In the genomic region with DNA sequence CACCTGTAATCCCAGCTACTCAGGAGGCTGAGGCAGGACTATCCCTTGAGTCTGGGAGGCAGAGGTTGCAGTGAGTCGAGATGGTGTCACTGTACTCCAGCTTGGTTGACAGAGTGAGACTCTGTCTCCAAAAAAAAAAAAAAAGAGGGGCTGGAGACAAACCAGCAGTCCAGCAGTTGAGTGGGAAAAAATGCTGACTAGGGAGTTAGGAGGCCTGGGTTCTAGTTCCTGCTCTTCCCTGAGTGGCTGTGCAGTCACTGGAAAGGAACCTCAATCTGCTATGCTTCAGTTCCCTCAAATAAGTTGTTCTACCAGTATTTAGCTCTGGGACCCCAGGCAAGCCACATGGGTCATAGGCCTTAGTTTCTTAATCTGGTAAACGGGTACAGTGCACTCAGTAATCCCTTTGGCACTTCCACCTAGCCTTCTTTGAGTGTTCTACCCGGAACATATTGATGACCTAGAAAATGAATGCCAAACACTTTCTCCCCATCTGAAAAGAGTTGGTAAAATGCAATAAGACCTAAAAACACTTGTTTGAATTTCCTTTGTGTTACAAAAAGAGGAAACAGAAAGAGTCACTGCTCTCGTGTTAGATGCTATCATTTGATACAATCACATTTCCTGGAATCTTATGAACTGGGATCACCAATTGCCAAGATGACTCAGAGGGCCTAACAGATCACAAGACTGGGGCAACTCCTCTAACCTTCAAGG, we compare ENCODE assay signal across 15 cellular contexts.
DNase-seq lines count a peak whose midpoint lies in the region; ATAC-seq, FAIRE-seq and TF ChIP-seq lines count a peak whose summit lies in the region.
"Had no signal": no experiment of that assay in that cellular context is flagged by ENCODE, and none has a peak within 500 bp of the region (broad histone marks: within the 10 kb centered on the region; RNA-seq: fewer than 3 reads in every experiment).

No MANE protein-coding gene starts in this region.

- DNase-seq in GM12891 (ENCODE audit: insufficient read length, low spot score) (no peak), fibroblast of mammary gland (ENCODE audit: low read depth) (peak; percentile 90), pulmonary artery endothelial cell (ENCODE audit: low read depth, low spot score) (peak; percentile 61)
- DNase-seq: activated CD4-positive, alpha-beta T cell treated with anti-CD3 and anti-CD28 coated beads, Interleukin-2, amount 50 U/mL, for 48 hours; activated naive CD4-positive, alpha-beta T cell treated with anti-CD3 and anti-CD28 coated beads, Interleukin-2, amount 50 U/mL, for 16 hours; NCI-H1417; NCI-H524 treated with DMSO at 0.1 percent for 48 hours; thyroid gland had no signal

- no peaks in the 10 kb centered on the region for H3K27me3 Mint-ChIP-seq in activated T-helper 17 cell treated with anti-CD3 and anti-CD28 coated beads, Interleukin-2, amount 50 U/mL, for 72 hours

- ATAC-seq in SK-N-SH treated with all-trans-retinoic acid at 6 μM for 48 hours (peak; percentile 64), HG03442 (IDR thresholded peaks at IDR 0.05; ENCODE audit: unreplicated experiment) (no peak), HG03039 (IDR thresholded peaks at IDR 0.05; ENCODE audit: unreplicated experiment) (no peak), HG02885 (IDR thresholded peaks at IDR 0.05; ENCODE audit: poor library complexity, unreplicated experiment) (no peak)
- no peak for ATAC-seq in activated T-helper 17 cell treated with anti-CD3 and anti-CD28 coated beads, Interleukin-2, amount 50 U/mL, for 72 hours (replicated peaks)

- H3K4me3 ChIP-seq in fibroblast of mammary gland (ENCODE audit: control insufficient read depth, low read depth, low read length) = no peak overlapping the region
- H3K4me3 ChIP-seq: hepatocyte, thyroid gland had no signal

- peaks cover 11% of the 10 kb centered on the region for H3K4me1 Mint-ChIP-seq in activated T-helper 17 cell treated with anti-CD3 and anti-CD28 coated beads, Interleukin-2, amount 50 U/mL, for 72 hours

- no peaks in the 10 kb centered on the region for H3K36me3 Mint-ChIP-seq in activated T-helper 17 cell treated with anti-CD3 and anti-CD28 coated beads, Interleukin-2, amount 50 U/mL, for 72 hours (ENCODE audit: low read depth)

- peak; percentile 58 for FAIRE-seq in GM12891 (lab: Jason Lieb, UNC)
- FAIRE-seq: colon had no signal

- no peak for TF ChIP-seq CTCF in fibroblast of mammary gland (conservative IDR thresholded peaks at IDR 0.05; ENCODE audit: control insufficient read depth, insufficient read depth, low read depth, low read length)

- H3K27ac Mint-ChIP-seq in activated T-helper 17 cell treated with anti-CD3 and anti-CD28 coated beads, Interleukin-2, amount 50 U/mL, for 72 hours = no peak overlapping the region

- no peaks in the 10 kb centered on the region for H3K9me3 Mint-ChIP-seq in activated T-helper 17 cell treated with anti-CD3 and anti-CD28 coated beads, Interleukin-2, amount 50 U/mL, for 72 hours

- no peak overlapping the region for H3K4me3 Mint-ChIP-seq in activated T-helper 17 cell treated with anti-CD3 and anti-CD28 coated beads, Interleukin-2, amount 50 U/mL, for 72 hours

- no peak for TF ChIP-seq POLR2A in GM12891 (IDR thresholded peaks at IDR 0.05; ENCODE audit: low read depth, low read length)

TF ChIP-seq in GM12891, 5 proteins besides CTCF, POLR2A, EP300 and RAD21:
- TF ChIP-seq POU2F2 (IDR thresholded peaks at IDR 0.05; ENCODE audit: low read depth, low read length) (no peak), TAF1 (IDR thresholded peaks at IDR 0.05; ENCODE audit: low read depth, low read length) (no peak), SPI1 (IDR thresholded peaks at IDR 0.05; ENCODE audit: low read depth, low read length) (no peak), PAX5 (IDR thresholded peaks at IDR 0.05; ENCODE audit: insufficient read depth, low read length, severe bottlenecking) (no peak), POLR2AphosphoS5 (IDR thresholded peaks at IDR 0.05; ENCODE audit: low read depth, low read length) (no peak)

TF ChIP-seq in SK-N-SH treated with all-trans-retinoic acid at 6 μM for 48 hours, 23 proteins besides CTCF, POLR2A, EP300 and RAD21:
- TF ChIP-seq ZNF8 (CRISPR knock-in tag; IDR thresholded peaks at IDR 0.05) (no peak), ZFP3 (CRISPR knock-in tag; IDR thresholded peaks at IDR 0.05) (no peak), RARB (CRISPR knock-in tag; IDR thresholded peaks at IDR 0.05) (0 out of 2 replicates have a peak, but pooled peaks have one; percentile 21)
